17 cellular contexts compared by ENCODE assay signal in genomic region chr16:14445935-14446715, GRCh38.
"Had no signal": no experiment of that assay in that cellular context is flagged by ENCODE, and none has a peak within 500 bp of the region (broad histone marks: within the 10 kb centered on the region; RNA-seq: fewer than 3 reads in every experiment).

No MANE protein-coding gene starts in this region.

- H3K9me3 Mint-ChIP-seq: activated CD4-positive, alpha-beta T cell treated with anti-CD3 and anti-CD28 coated beads, Interleukin-2, amount 10 ng/mL, durations not matched to agents 7 days and 5 days; activated naive CD4-positive, alpha-beta T cell treated with anti-CD3 and anti-CD28 coated beads for 36 hours; activated T-cell treated with anti-CD3 and anti-CD28 coated beads, Interleukin-2, amount 50 U/mL, for 4 hours; mesothelial cell of epicardium; natural killer cell treated with Interleukin-12 subunit alpha and Interleukin-12 subunit beta and Interleukin-15 and Interleukin-18, amount 100 ng/mL, for 72 hours; stimulated activated effector memory CD8-positive, alpha-beta T cell treated with anti-CD3 and anti-CD28 coated beads, Interleukin-12 subunit alpha, Interleukin-12 subunit beta, amount 100 ng/mL, for 72 hours had no signal

- H3K4me2 ChIP-seq: smooth muscle cell had no signal

- H3K36me3 ChIP-seq: prostate gland had no signal

- H3K4me3 ChIP-seq: lung, prostate gland, smooth muscle cell had no signal

- H3K27me3 Mint-ChIP-seq: activated CD4-positive, alpha-beta T cell treated with anti-CD3 and anti-CD28 coated beads, Interleukin-2, amount 10 ng/mL, durations not matched to agents 7 days and 5 days; natural killer cell treated with Interleukin-12 subunit alpha and Interleukin-12 subunit beta and Interleukin-15 and Interleukin-18, amount 100 ng/mL, for 72 hours had no signal

- H3K9me3 ChIP-seq: prostate gland had no signal

- H3K27ac Mint-ChIP-seq: activated CD4-positive, alpha-beta T cell treated with anti-CD3 and anti-CD28 coated beads, Interleukin-2, amount 10 ng/mL, durations not matched to agents 7 days and 5 days; activated naive CD4-positive, alpha-beta T cell treated with anti-CD3 and anti-CD28 coated beads for 36 hours; mesothelial cell of epicardium; natural killer cell treated with Interleukin-12 subunit alpha and Interleukin-12 subunit beta and Interleukin-15 and Interleukin-18, amount 100 ng/mL, for 72 hours; stimulated activated effector memory CD8-positive, alpha-beta T cell treated with anti-CD3 and anti-CD28 coated beads, Interleukin-12 subunit alpha, Interleukin-12 subunit beta, amount 100 ng/mL, for 72 hours had no signal

- H3K27ac ChIP-seq: prostate gland had no signal

- H3K36me3 Mint-ChIP-seq: natural killer cell treated with Interleukin-12 subunit alpha and Interleukin-12 subunit beta and Interleukin-15 and Interleukin-18, amount 100 ng/mL, for 72 hours had no signal

- H3K4me3 Mint-ChIP-seq: activated CD4-positive, alpha-beta T cell treated with anti-CD3 and anti-CD28 coated beads, Interleukin-2, amount 10 ng/mL, durations not matched to agents 7 days and 5 days; activated naive CD4-positive, alpha-beta T cell treated with anti-CD3 and anti-CD28 coated beads for 36 hours; activated T-cell treated with anti-CD3 and anti-CD28 coated beads, Interleukin-2, amount 50 U/mL, for 4 hours; mesothelial cell of epicardium; natural killer cell treated with Interleukin-12 subunit alpha and Interleukin-12 subunit beta and Interleukin-15 and Interleukin-18, amount 100 ng/mL, for 72 hours; stimulated activated effector memory CD8-positive, alpha-beta T cell treated with anti-CD3 and anti-CD28 coated beads, Interleukin-12 subunit alpha, Interleukin-12 subunit beta, amount 100 ng/mL, for 72 hours had no signal

- H3K4me1 Mint-ChIP-seq: activated CD4-positive, alpha-beta T cell treated with anti-CD3 and anti-CD28 coated beads, Interleukin-2, amount 10 ng/mL, durations not matched to agents 7 days and 5 days; stimulated activated effector memory CD8-positive, alpha-beta T cell treated with anti-CD3 and anti-CD28 coated beads, Interleukin-12 subunit alpha, Interleukin-12 subunit beta, amount 100 ng/mL, for 72 hours had no signal

- DNase-seq: activated CD4-positive, alpha-beta T cell treated with anti-CD3 and anti-CD28 coated beads, Interleukin-2, amount 10 ng/mL, durations not matched to agents 7 days and 5 days; activated CD8-positive, alpha-beta memory T cell treated with anti-CD3 and anti-CD28 coated beads, Interleukin-2, amount 50 U/mL, for 4 hours; activated naive CD4-positive, alpha-beta T cell treated with anti-CD3 and anti-CD28 coated beads for 36 hours; activated T-cell treated with anti-CD3 and anti-CD28 coated beads, Interleukin-2, amount 50 U/mL, for 4 hours; aorta; cerebellar nuclear complex; effector CD8-positive, alpha-beta T cell; left colon; stimulated activated CD4-positive, alpha-beta T cell treated with anti-CD3 and anti-CD28 coated beads, Interleukin-4, amount 100 ng/mL, for 1 hour had no signal

- ATAC-seq: activated CD4-positive, CD25-positive, alpha-beta regulatory T cell treated with anti-CD3 and anti-CD28 coated beads, Interleukin-2, amount 50 U/mL, for 24 hours; activated T-cell treated with anti-CD3 and anti-CD28 coated beads, Interleukin-2, amount 50 U/mL, for 4 hours; left colon; natural killer cell treated with Interleukin-12 subunit alpha and Interleukin-12 subunit beta and Interleukin-15 and Interleukin-18, amount 100 ng/mL, for 72 hours; sciatic nerve; stimulated activated effector memory CD8-positive, alpha-beta T cell treated with anti-CD3 and anti-CD28 coated beads, Interleukin-12 subunit alpha, Interleukin-12 subunit beta, amount 100 ng/mL, for 72 hours had no signal

- H3K4me1 ChIP-seq: prostate gland had no signal
